Comparison of ENCODE assay signal across 1 cellular context in the genomic region with DNA sequence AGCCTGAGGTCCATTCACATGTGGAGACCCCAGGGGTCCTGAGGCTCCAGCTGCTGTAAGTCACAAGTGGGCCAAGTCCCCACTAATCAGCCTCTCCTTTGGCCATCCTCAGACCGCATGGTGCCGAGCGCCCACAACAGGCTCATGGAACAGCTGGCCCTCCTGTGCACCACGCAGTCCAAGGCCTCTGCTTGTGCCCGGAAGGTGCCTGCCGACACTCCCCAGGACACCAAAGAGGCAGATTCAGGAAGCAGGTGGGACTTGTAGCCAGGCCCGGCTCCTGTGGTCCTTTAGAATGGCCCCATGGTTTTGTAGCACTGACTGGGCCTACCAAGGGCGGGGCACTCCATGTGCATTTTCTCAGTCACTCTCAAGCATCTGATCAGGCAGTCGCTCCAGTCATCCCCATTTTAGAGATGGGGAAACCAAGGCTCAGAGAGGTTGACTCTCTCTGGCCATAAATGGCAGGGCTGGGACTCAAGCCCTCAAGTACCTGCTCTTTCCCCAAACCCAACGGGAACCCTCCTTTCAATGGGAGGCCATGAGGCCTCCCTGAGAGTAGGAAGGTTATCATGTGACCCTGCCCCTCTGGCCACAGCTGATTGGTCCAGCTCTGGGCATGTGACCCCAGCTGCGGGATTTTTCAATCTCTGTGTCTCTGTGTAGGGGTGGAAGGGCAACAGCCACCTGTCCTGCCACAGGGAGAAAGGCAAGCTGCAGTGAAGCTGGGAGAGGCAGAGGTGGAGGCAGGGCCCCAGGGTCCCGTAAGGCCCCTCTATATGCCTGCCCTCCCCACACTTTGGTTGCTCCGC.
TF ChIP-seq lines count a peak whose summit lies in the region.

No MANE protein-coding gene starts in this region.

TF ChIP-seq in HepG2, 621 proteins besides CTCF, POLR2A, EP300 and RAD21 (continued from another document):
- TF ChIP-seq HIVEP1 (CRISPR knock-in tag; IDR thresholded peaks at IDR 0.05) = 0 out of 2 replicates have a peak, but pooled peaks have one; percentile 39
- no peak for TF ChIP-seq ZNF549 (CRISPR knock-in tag; IDR thresholded peaks at IDR 0.05)
- TF ChIP-seq SIX4 (CRISPR knock-in tag; IDR thresholded peaks at IDR 0.05) = no peak
- no peak for TF ChIP-seq ZSCAN22 (CRISPR knock-in tag; IDR thresholded peaks at IDR 0.05)
- TF ChIP-seq ZNF619 (CRISPR knock-in tag; IDR thresholded peaks at IDR 0.05) = no peak
- TF ChIP-seq ZNF629 (CRISPR knock-in tag; conservative IDR thresholded peaks at IDR 0.05) = peak; percentile 71
- TF ChIP-seq HMGA1 (CRISPR knock-in tag; conservative IDR thresholded peaks at IDR 0.05) = no peak
- no peak for TF ChIP-seq SMAD3 (CRISPR knock-in tag; IDR thresholded peaks at IDR 0.05)
- TF ChIP-seq, protein P1, sequence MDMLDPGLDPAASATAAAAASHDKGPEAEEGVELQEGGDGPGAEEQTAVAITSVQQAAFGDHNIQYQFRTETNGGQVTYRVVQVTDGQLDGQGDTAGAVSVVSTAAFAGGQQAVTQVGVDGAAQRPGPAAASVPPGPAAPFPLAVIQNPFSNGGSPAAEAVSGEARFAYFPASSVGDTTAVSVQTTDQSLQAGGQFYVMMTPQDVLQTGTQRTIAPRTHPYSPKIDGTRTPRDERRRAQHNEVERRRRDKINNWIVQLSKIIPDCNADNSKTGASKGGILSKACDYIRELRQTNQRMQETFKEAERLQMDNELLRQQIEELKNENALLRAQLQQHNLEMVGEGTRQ (IDR thresholded peaks at IDR 0.05; ENCODE audit: low read depth, low read length) = peak; percentile 60
- TF ChIP-seq, protein P1 (CRISPR knock-in tag; IDR thresholded peaks at IDR 0.05; ENCODE audit: borderline replicate concordance) = peak; percentile 79; the same call in 1 of the 2 replicates
